In the genomic region with DNA sequence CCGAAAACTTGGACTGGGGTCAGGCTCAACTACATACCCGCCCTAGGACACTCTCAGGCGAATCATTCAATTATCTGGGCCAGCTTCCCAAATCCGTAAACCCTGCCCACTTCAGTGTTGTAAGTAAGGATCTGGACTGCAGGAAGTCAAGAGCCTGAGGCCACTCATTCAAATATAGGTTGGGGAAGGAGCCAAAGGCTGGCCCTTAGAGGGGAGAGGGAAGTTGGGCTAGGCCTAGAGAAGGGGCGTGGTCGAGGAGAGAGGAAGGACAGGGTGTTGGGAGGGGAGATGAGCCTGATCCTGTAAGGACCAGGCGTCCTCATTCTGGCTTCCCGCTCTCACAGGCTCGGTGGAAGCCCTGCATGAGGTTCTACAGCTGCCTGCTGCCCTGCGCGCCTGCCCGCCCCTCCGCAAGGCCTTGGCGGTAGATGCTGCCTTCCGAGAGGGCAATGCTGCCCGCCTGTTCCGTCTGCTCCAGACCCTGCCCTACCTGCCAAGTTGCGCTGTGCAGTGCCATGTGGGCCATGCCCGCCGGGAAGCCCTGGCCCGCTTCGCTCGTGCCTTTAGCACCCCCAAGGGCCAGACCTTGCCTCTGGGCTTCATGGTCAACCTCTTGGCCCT, we compare ENCODE assay signal across 9 cellular contexts. TPM values are rescaled to one million over a fixed set of nuclear protein-coding genes. Genes with fewer than 3 reads are reported as not detected.
DNase-seq lines count a peak whose midpoint lies in the region; ATAC-seq and TF ChIP-seq lines count a peak whose summit lies in the region.
"Had no signal": no experiment of that assay in that cellular context is flagged by ENCODE, and none has a peak within 500 bp of the region (broad histone marks: within the 10 kb centered on the region; RNA-seq: fewer than 3 reads in every experiment).

No MANE protein-coding gene starts in this region.

- in situ Hi-C loops in GM23248 (cut with MboI): no loop called here

- H3K9me2 ChIP-seq in GM23248 (ENCODE audit: insufficient read depth): no peaks in the 10 kb centered on the region

- 84 to 89% methylated on average over 17 to 22 of the region's 23 CpGs for WGBS in GM23248 (ENCODE audit: low coverage in 1 of 2, low lambda C conversion rate in 2 of 2, missing lambda C conversion rate in 2 of 2), 2 experiments
- 72 to 90% (median 73%) methylated on average over 14 to 23 of the region's 23 CpGs for WGBS in spleen, 5 donors

- H3K27me3 ChIP-seq in GM23248 (replicated peaks; ENCODE audit: insufficient read depth): no peaks in the 10 kb centered on the region
- H3K27me3 ChIP-seq in RWPE2 (ENCODE audit: insufficient read depth, poor library complexity, severe bottlenecking): no peaks in the 10 kb centered on the region
- no peaks in the 10 kb centered on the region for H3K27me3 ChIP-seq in spleen (replicated peaks in 1 of 7)
- H3K27me3 ChIP-seq: foreskin keratinocyte, Peyer's patch had no signal

- H3K4me3 ChIP-seq in GM23248: no peak overlapping the region
- no peak overlapping the region for H3K4me3 ChIP-seq in RWPE2 (ENCODE audit: severe bottlenecking)
- no peak overlapping the region for H3K4me3 ChIP-seq in spleen
- H3K4me3 ChIP-seq: Peyer's patch had no signal

- no peaks in the 10 kb centered on the region for H4K20me1 ChIP-seq in GM23248 (ENCODE audit: insufficient read depth)

- H3K4me1 ChIP-seq in GM23248 (ENCODE audit: insufficient read depth) (peaks cover 4% of the 10 kb centered on the region), RWPE2 (ENCODE audit: insufficient read depth, poor library complexity, severe bottlenecking) (peaks cover 17% of the 10 kb centered on the region), spleen (peaks cover 7 to 88% (median 60%) of the 10 kb centered on the region in 6 donors)
- H3K4me1 ChIP-seq: foreskin keratinocyte had no signal

- H3K4me2 ChIP-seq in GM23248 (ENCODE audit: unreplicated experiment): no peak overlapping the region

- peaks cover 16% of the 10 kb centered on the region for H3K79me2 ChIP-seq in GM23248 (ENCODE audit: insufficient read depth)

- no peaks in the 10 kb centered on the region for H3K36me3 ChIP-seq in GM23248 (ENCODE audit: low read depth)
- peaks cover 22% of the 10 kb centered on the region; the same call in 1 of the 2 replicates for H3K36me3 ChIP-seq in RWPE2 (ENCODE audit: low read depth)
- peaks cover 0 to 34% (median 9%) of the 10 kb centered on the region in 6 donors for H3K36me3 ChIP-seq in spleen

- H2AFZ ChIP-seq in GM23248: no peak overlapping the region

- no peaks in the 10 kb centered on the region for H3K9me3 ChIP-seq in GM23248 (ENCODE audit: low read depth)
- H3K9me3 ChIP-seq in RWPE2 (ENCODE audit: severe bottlenecking): no peaks in the 10 kb centered on the region
- H3K9me3 ChIP-seq in spleen: no peaks in the 10 kb centered on the region
- H3K9me3 ChIP-seq: Peyer's patch had no signal

- ATAC-seq in RWPE2 (ENCODE audit: low read depth): no peak
- ATAC-seq in GM21619 (IDR thresholded peaks at IDR 0.05; ENCODE audit: unreplicated experiment): no peak
- no peak for ATAC-seq in omental fat pad (ENCODE audit: low FRiP score)
- ATAC-seq: foreskin keratinocyte had no signal

- intact Hi-C loops in head of caudate nucleus (cut with DNase I): no loop called here
- intact Hi-C loops in spleen (cut with DNase I; ENCODE audit: low total_unique reads): no loop called here

- no peak overlapping the region for H3K27ac ChIP-seq in GM23248
- H3K27ac ChIP-seq in RWPE2 (ENCODE audit: poor library complexity, severe bottlenecking): peak overlapping the region; percentile 20
- peak overlapping the region in 5 of 8 donors; percentile 30 to 56 (median 39) for H3K27ac ChIP-seq in spleen
- H3K27ac ChIP-seq: foreskin keratinocyte had no signal

- no peak for TF ChIP-seq POLR2A in spleen (IDR thresholded peaks at IDR 0.05)

- TF ChIP-seq CTCF in RWPE2 (IDR thresholded peaks at IDR 0.05; ENCODE audit: poor library complexity, severe bottlenecking) (no peak), spleen (IDR thresholded peaks at IDR 0.05 in 8 of 11, conservative IDR thresholded peaks at IDR 0.05 in 3 of 11) (no peak), omental fat pad (IDR thresholded peaks at IDR 0.05) (no peak)

- H3F3A ChIP-seq in GM23248 (ENCODE audit: insufficient read depth): peaks cover 11% of the 10 kb centered on the region

- DNase-seq in GM23248 (peak; percentile 72), RWPE2 (ENCODE audit: low spot score) (no peak), head of caudate nucleus (peak in 27 of 42 donors; percentile 6 to 54 (median 25)), spleen (peak; percentile 78), omental fat pad (ENCODE audit: low spot score) (no peak)
- no peak for DNase-seq in activated CD4-positive, CD25-positive, alpha-beta regulatory T cell (lab: John Stamatoyannopoulos, UW)
- DNase-seq: foreskin keratinocyte, Peyer's patch had no signal

- no peak overlapping the region for H3K9ac ChIP-seq in GM23248

RNA-seq across cellular contexts. Expression of gene SAC3D1, which starts 3.0 kb away (rescaled TPM):
- 8.0 and 14.9 TPM in 2 replicates for total RNA-seq in GM23248 (2014; rRNA removed; shearing (Covaris generic))
- polyA plus RNA-seq in GM23248 (2016; fragmentation: Nextera tagmentation; extraction: Ambion mirVana) (12.8 and 13.2 TPM in 2 replicates), spleen (10 to 100 TPM in 1 of 3 donors, 1 to 10 TPM in 2; 5.2 to 11.9 (median 8.9) TPM)
- total RNA-seq in spleen (1 to 10 TPM; 5.7 to 9.9 (median 6.6) TPM), omental fat pad (10 to 100 TPM in 2 of 4 donors, 1 to 10 TPM in 2; 4.8 to 11.8 (median 10.1) TPM)

RNA-seq across cellular contexts. Expression of gene NAALADL1, which starts 14.4 kb away (rescaled TPM):
- total RNA-seq in GM23248 (2014; rRNA removed; shearing (Covaris generic)): 37.7 and 40.7 TPM in 2 replicates
- polyA plus RNA-seq in GM23248 (2016; fragmentation: Nextera tagmentation; extraction: Ambion mirVana) (26.6 and 27.9 TPM in 2 replicates), spleen (10 to 100 TPM; 19.2 to 19.5 (median 19.2) TPM)
- total RNA-seq in spleen (10 to 100 TPM; 13.0 to 45.2 (median 23.3) TPM), omental fat pad (10 to 100 TPM; 17.0 to 39.1 (median 23.3) TPM)

RNA-seq across cellular contexts. Expression of gene SNX15, which starts 16.8 kb away (rescaled TPM):
- total RNA-seq in GM23248 (2014; rRNA removed; shearing (Covaris generic)): 14.9 and 17.5 TPM in 2 replicates
- polyA plus RNA-seq in GM23248 (2016; fragmentation: Nextera tagmentation; extraction: Ambion mirVana): 17.2 and 17.7 TPM in 2 replicates
- total RNA-seq in spleen: 10 to 100 TPM; 14.6 to 21.6 (median 17.3) TPM
- 10 to 100 TPM; 10.8 to 17.1 (median 11.6) TPM for polyA plus RNA-seq in spleen
- 10 to 100 TPM; 14.7 to 28.5 (median 20.0) TPM for total RNA-seq in omental fat pad

RNA-seq across cellular contexts. Expression of gene ARL2, which starts 30.0 kb away (rescaled TPM):
- 96.6 and 115 TPM in 2 replicates for total RNA-seq in GM23248 (2014; rRNA removed; shearing (Covaris generic))
- polyA plus RNA-seq in GM23248 (2016; fragmentation: Nextera tagmentation; extraction: Ambion mirVana): 143 and 155 TPM in 2 replicates
- total RNA-seq in spleen: 10 to 100 TPM; 44.5 to 76.5 (median 54.8) TPM
- 100 to 1,000 TPM in 1 of 3 donors, 10 to 100 TPM in 2; 53.0 to 110 (median 69.9) TPM for polyA plus RNA-seq in spleen
- total RNA-seq in omental fat pad: 100 to 1,000 TPM in 3 of 4 donors, 10 to 100 TPM in 1; 95.1 to 199 (median 160) TPM

RNA-seq across cellular contexts. Expression of gene CDCA5, which starts 39.8 kb away (rescaled TPM):
- 16.8 and 17.5 TPM in 2 replicates for total RNA-seq in GM23248 (2014; rRNA removed; shearing (Covaris generic))
- polyA plus RNA-seq in GM23248 (2016; fragmentation: Nextera tagmentation; extraction: Ambion mirVana) (11.9 and 12.4 TPM in 2 replicates), spleen (1 to 10 TPM; 1.5 to 5.9 (median 4.6) TPM)
- total RNA-seq in spleen (10 to 100 TPM in 1 of 7 donors, 1 to 10 TPM in 6; 2.4 to 11.1 (median 7.0) TPM), omental fat pad (1 to 10 TPM in 2 of 4 donors, under 1 TPM in 1, not detected in 1; 0.56 to 2.8 (median 1.4) TPM)

Comparison
In these comparisons a context has a peak if more than half of its experiments do, and no peak if none do; other contexts are left out.
1. DNase-seq: peak in GM23248 (single experiment), head of caudate nucleus (27 of 42) and spleen (single experiment); none in RWPE2 (single experiment), activated CD4-positive, CD25-positive, alpha-beta regulatory T cell (0 of 4) and omental fat pad (single experiment).